Comparison of ENCODE assay signal across 9 cellular contexts in genomic region chr5:137995077-137995746, GRCh38. TPM values are rescaled to one million over a fixed set of nuclear protein-coding genes. Genes with fewer than 3 reads are reported as not detected.
DNase-seq lines count a peak whose midpoint lies in the region; TF ChIP-seq lines count a peak whose summit lies in the region.
"Had no signal": no experiment of that assay in that cellular context is flagged by ENCODE, and none has a peak within 500 bp of the region (broad histone marks: within the 10 kb centered on the region; RNA-seq: fewer than 3 reads in every experiment).

No MANE protein-coding gene starts in this region.

- H3K4me3 ChIP-seq in skeletal muscle satellite cell (ENCODE audit: low read length) (no peak overlapping the region), transverse colon (no peak overlapping the region)

- no peak overlapping the region for H3K9ac ChIP-seq in skeletal muscle satellite cell (ENCODE audit: low read depth, low read length)

- intact Hi-C loops in transverse colon (cut with DNase I; ENCODE audit: low total_unique reads), result no loop called here

- no peak for TF ChIP-seq EP300 in transverse colon (IDR thresholded peaks at IDR 0.05; ENCODE audit: low read depth)

- no peak for TF ChIP-seq POLR2A in transverse colon (IDR thresholded peaks at IDR 0.05)

- H3K27me3 Mint-ChIP-seq in T-helper 2 cell treated with Interferon-gamma antibody and Interleukin-4, amounts not matched to agents 5 μg/mL and 100 μg/mL, for 36 hours (ENCODE audit: low read depth), result no peaks in the 10 kb centered on the region
- H3K27me3 Mint-ChIP-seq: activated naive CD8-positive, alpha-beta T cell treated with anti-CD3 and anti-CD28 coated beads, Interleukin-2, amount 10 ng/mL, durations not matched to agents 7 days and 5 days had no signal

- WGBS in transverse colon (ENCODE audit: low coverage in 1 of 2), 2 donors, result 20 to 26% methylated on average over 2 of the region's 2 CpGs

- no peak overlapping the region for H3K4me3 Mint-ChIP-seq in T-helper 2 cell treated with Interferon-gamma antibody and Interleukin-4, amounts not matched to agents 5 μg/mL and 100 μg/mL, for 36 hours
- H3K4me3 Mint-ChIP-seq: activated naive CD8-positive, alpha-beta T cell treated with anti-CD3 and anti-CD28 coated beads, Interleukin-2, amount 10 ng/mL, durations not matched to agents 7 days and 5 days had no signal

- peaks cover 28% of the 10 kb centered on the region for H3K4me1 ChIP-seq in skeletal muscle satellite cell (ENCODE audit: control insufficient read depth, insufficient read depth, low read length)
- H3K4me1 ChIP-seq in transverse colon, result peaks cover 0 to 41% (median 8%) of the 10 kb centered on the region in 4 donors

- no peaks in the 10 kb centered on the region for H3K27me3 ChIP-seq in skeletal muscle satellite cell (ENCODE audit: control insufficient read depth, insufficient read depth, low read length)
- H3K27me3 ChIP-seq in transverse colon, result no peaks in the 10 kb centered on the region

- H3K36me3 ChIP-seq in skeletal muscle satellite cell (ENCODE audit: insufficient read depth, low read length) (peaks cover 14% of the 10 kb centered on the region), transverse colon (peaks cover 0 to 21% (median 0%) of the 10 kb centered on the region in 4 donors)

- H3K4me2 ChIP-seq in skeletal muscle satellite cell (ENCODE audit: low read length), result peak overlapping the region; percentile 51

- no peaks in the 10 kb centered on the region for H3K9me3 ChIP-seq in skeletal muscle satellite cell (replicated peaks; ENCODE audit: low read length)
- no peaks in the 10 kb centered on the region for H3K9me3 ChIP-seq in transverse colon

- H3K4me1 Mint-ChIP-seq in T-helper 2 cell treated with Interferon-gamma antibody and Interleukin-4, amounts not matched to agents 5 μg/mL and 100 μg/mL, for 36 hours (ENCODE audit: low read depth), result peaks cover 26% of the 10 kb centered on the region

- H3K36me3 Mint-ChIP-seq in T-helper 2 cell treated with Interferon-gamma antibody and Interleukin-4, amounts not matched to agents 5 μg/mL and 100 μg/mL, for 36 hours (ENCODE audit: low read depth), result peaks cover 40% of the 10 kb centered on the region

- TF ChIP-seq CTCF in transverse colon (IDR thresholded peaks at IDR 0.05), result no peak

- peaks cover 23% of the 10 kb centered on the region for H3K9me3 Mint-ChIP-seq in T-helper 2 cell treated with Interferon-gamma antibody and Interleukin-4, amounts not matched to agents 5 μg/mL and 100 μg/mL, for 36 hours

- peak overlapping the region; percentile 70 for H3K27ac Mint-ChIP-seq in T-helper 2 cell treated with Interferon-gamma antibody and Interleukin-4, amounts not matched to agents 5 μg/mL and 100 μg/mL, for 36 hours
- H3K27ac Mint-ChIP-seq: activated naive CD8-positive, alpha-beta T cell treated with anti-CD3 and anti-CD28 coated beads, Interleukin-2, amount 10 ng/mL, durations not matched to agents 7 days and 5 days had no signal

- no peak for DNase-seq in T-helper 2 cell treated with Interferon-gamma antibody and Interleukin-4, amounts not matched to agents 5 μg/mL and 100 μg/mL, for 36 hours (ENCODE audit: low spot score)
- DNase-seq in T-helper 2 cell, result no peak
- DNase-seq in SK-MEL-5 (ENCODE audit: low read depth, low spot score), result peak; percentile 41
- peak; percentile 12 for DNase-seq in fibroblast of the conjunctiva (ENCODE audit: low read depth)
- DNase-seq in transverse colon, result no peak
- DNase-seq in activated T-cell treated with anti-CD3 and anti-CD28 coated beads, Interleukin-2, amount 50 U/mL, for 1 hour, result no peak
- DNase-seq in cortex of kidney (lab: John Stamatoyannopoulos, UW), result no peak
- DNase-seq: activated naive CD8-positive, alpha-beta T cell treated with anti-CD3 and anti-CD28 coated beads, Interleukin-2, amount 10 ng/mL, durations not matched to agents 7 days and 5 days had no signal

- no peak overlapping the region for H3K27ac ChIP-seq in transverse colon

- in situ Hi-C loops in SK-MEL-5 (cut with HindIII; ENCODE audit: low pct_unique_long_range_greater_than_20kb, low sequenced_read_pairs), result no loop called here
- in situ Hi-C loops in transverse colon (cut with MboI; ENCODE audit: low pct_ligation_motif_present in 1 of 4, low pct_unique_long_range_greater_than_20kb in 1 of 4, low sequenced_read_pairs in 3 of 4), result no loop called here

RNA-seq across cellular contexts. Expression of gene FAM13B, which starts 37.7 kb away (rescaled TPM):
- 22.7 and 27.3 TPM in 2 replicates for total RNA-seq in SK-MEL-5 (2014; rRNA removed; shearing (Covaris generic))
- polyA plus RNA-seq in SK-MEL-5 (2015; cell fraction: cytosol; rRNA removed), result 18.7 and 33.0 TPM in 2 replicates
- polyA plus RNA-seq in SK-MEL-5 (2015; cell fraction: nucleus; rRNA removed), result 63.9 and 68.0 TPM in 2 replicates
- 14.2 and 17.9 TPM in 2 replicates for total RNA-seq in skeletal muscle satellite cell (2012; rRNA removed)
- total RNA-seq in transverse colon, result 10 to 100 TPM; 18.7 to 46.7 (median 23.0) TPM

Comparison
In these comparisons a context has a peak if more than half of its experiments do, and no peak if none do; other contexts are left out.
1. DNase-seq: peak in SK-MEL-5 (single experiment) and fibroblast of the conjunctiva (single experiment); none in T-helper 2 cell treated with Interferon-gamma antibody and Interleukin-4, amounts not matched to agents 5 μg/mL and 100 μg/mL, for 36 hours (single experiment), T-helper 2 cell (0 of 5), transverse colon (single experiment), activated T-cell treated with anti-CD3 and anti-CD28 coated beads, Interleukin-2, amount 50 U/mL, for 1 hour (single experiment) and cortex of kidney (single experiment).